In genomic region chr10:110209399-110209925, GRCh38 we compare ENCODE assay signal across 1 cellular context.
A peak's percentile ranks its signal among the peaks of the same experiment; 100 is the strongest.
TF ChIP-seq lines count a peak whose summit lies in the region.

No MANE protein-coding gene starts in this region.

TF ChIP-seq in K562, 482 proteins besides CTCF, POLR2A, EP300 and RAD21 (continued from another document and continues in another):
- TF ChIP-seq STAT6 (CRISPR knock-in tag; IDR thresholded peaks at IDR 0.05) (no peak), EP400 (IDR thresholded peaks at IDR 0.05) (peak; percentile 48), ZNF253 (CRISPR knock-in tag; conservative IDR thresholded peaks at IDR 0.05) (no peak), HNRNPLL (IDR thresholded peaks at IDR 0.05; ENCODE audit: low read depth, low read length, poor library complexity, severe bottlenecking) (peak; percentile 77), AFF1 (IDR thresholded peaks at IDR 0.05; ENCODE audit: low read depth in 1 of 2, partially characterized antibody in 2 of 2) (peak in 1 of 2 experiments; percentile 35), FOXO4 (CRISPR knock-in tag; IDR thresholded peaks at IDR 0.05) (no peak), CXXC5 (CRISPR knock-in tag; IDR thresholded peaks at IDR 0.05) (0 out of 2 replicates have a peak, but pooled peaks have one; percentile 4), GTF2E2 (tag; IDR thresholded peaks at IDR 0.05) (no peak), ZBTB8A (IDR thresholded peaks at IDR 0.05; ENCODE audit: partially characterized antibody) (no peak), KAT7 (CRISPR knock-in tag; IDR thresholded peaks at IDR 0.05; ENCODE audit: borderline replicate concordance) (peak; percentile 79; the same call in 1 of the 2 replicates), NFYB (IDR thresholded peaks at IDR 0.05; ENCODE audit: extremely low read depth, insufficient read length) (no peak), FOXA3 (CRISPR knock-in tag; conservative IDR thresholded peaks at IDR 0.05 in 1 of 2, IDR thresholded peaks at IDR 0.05 in 1 of 2) (0 out of 4 replicates have a peak, but pooled peaks of 1 of the 2 experiments have one; percentile 51), ZBED1 (IDR thresholded peaks at IDR 0.05) (no peak), CCNT2 (IDR thresholded peaks at IDR 0.05; ENCODE audit: borderline replicate concordance, extremely low read depth, insufficient read length, low read depth, low read length) (peak; percentile 9), ZZZ3 (IDR thresholded peaks at IDR 0.05) (no peak), CEBPB (tag; IDR thresholded peaks at IDR 0.05) (peak; percentile 7; the same call in 1 of the 2 replicates), TBP (optimal IDR thresholded peaks at IDR 0.05; ENCODE audit: low read depth, low read length) (peak; percentile 19), ZNF140 (CRISPR knock-in tag; IDR thresholded peaks at IDR 0.05) (no peak), POU5F1 (IDR thresholded peaks at IDR 0.05; ENCODE audit: borderline replicate concordance, low read depth, low read length, partially characterized antibody) (no peak), RFX5 (IDR thresholded peaks at IDR 0.05; ENCODE audit: low read depth, low read length) (no peak), TCF7 (IDR thresholded peaks at IDR 0.05; ENCODE audit: borderline replicate concordance) (no peak), TAF1 (IDR thresholded peaks at IDR 0.05; ENCODE audit: control insufficient read depth, extremely low read depth, insufficient read depth, low read length, severe bottlenecking) (no peak), ZNF551 (CRISPR knock-in tag; IDR thresholded peaks at IDR 0.05) (no peak), ZC3H4 (CRISPR knock-in tag; IDR thresholded peaks at IDR 0.05; ENCODE audit: borderline replicate concordance) (0 out of 2 replicates have a peak, but pooled peaks have one; percentile 32), FOXK2 (conservative IDR thresholded peaks at IDR 0.05 in 1 of 2, IDR thresholded peaks at IDR 0.05 in 1 of 2; ENCODE audit: low read depth in 2 of 2) (0 out of 4 replicates have a peak, but pooled peaks of 1 of the 2 experiments have one; percentile 9), TFAM (CRISPR knock-in tag; conservative IDR thresholded peaks at IDR 0.05) (no peak), STAT5B (CRISPR knock-in tag; IDR thresholded peaks at IDR 0.05) (no peak), CREB3L1 (IDR thresholded peaks at IDR 0.05; ENCODE audit: borderline replicate concordance, low read depth) (0 out of 2 replicates have a peak, but pooled peaks have one; percentile 55), NR2F6 (CRISPR knock-in tag; IDR thresholded peaks at IDR 0.05) (no peak), SIN3A (IDR thresholded peaks at IDR 0.05; ENCODE audit: borderline replicate concordance in 2 of 2, control insufficient read depth in 1 of 2, low read depth in 2 of 2, low read length in 2 of 2) (0 out of 4 replicates have a peak, but pooled peaks of 1 of the 2 experiments have one; percentile 39), ZBTB40 (IDR thresholded peaks at IDR 0.05) (peak; percentile 47), ZBTB40 (CRISPR knock-in tag; IDR thresholded peaks at IDR 0.05) (no peak), SNAPC5 (CRISPR knock-in tag; IDR thresholded peaks at IDR 0.05) (no peak), MAZ (CRISPR knock-in tag; conservative IDR thresholded peaks at IDR 0.05 in 1 of 2, IDR thresholded peaks at IDR 0.05 in 1 of 2) (0 out of 4 replicates have a peak, but pooled peaks of 1 of the 2 experiments have one; percentile 42), ZFX (CRISPR knock-in tag; IDR thresholded peaks at IDR 0.05) (no peak), POLR2AphosphoS2 (IDR thresholded peaks at IDR 0.05; ENCODE audit: low read length) (no peak), HDAC8 (tag; IDR thresholded peaks at IDR 0.05) (no peak), IRF2 (CRISPR knock-in tag; IDR thresholded peaks at IDR 0.05) (no peak), DNMT1 (IDR thresholded peaks at IDR 0.05) (no peak), ZNF184 (CRISPR knock-in tag; IDR thresholded peaks at IDR 0.05) (peak; percentile 96), MECOM (CRISPR knock-in tag; IDR thresholded peaks at IDR 0.05) (no peak), LCOR (CRISPR knock-in tag; IDR thresholded peaks at IDR 0.05) (0 out of 2 replicates have a peak, but pooled peaks have one; percentile 61), JUND (IDR thresholded peaks at IDR 0.05; ENCODE audit: borderline replicate concordance, low read depth, low read length) (no peak), JUND (tag; IDR thresholded peaks at IDR 0.05; ENCODE audit: borderline replicate concordance, low read depth, low read length) (0 out of 3 replicates have a peak, but pooled peaks have one; percentile 40), SUPT5H (IDR thresholded peaks at IDR 0.05) (no peak), ZBTB2 (IDR thresholded peaks at IDR 0.05) (0 out of 2 replicates have a peak, but pooled peaks have one; percentile 27)
